In genomic region chr12:132828706-132829534, GRCh38 we compare ENCODE assay signal across 1 cellular context.
TF ChIP-seq lines count a peak whose summit lies in the region.

Gene GOLGA3 (minus strand): TSS chr12:132828869. CDS start chr12:132822128, 6,741 bp downstream.

TF ChIP-seq in HepG2, 621 proteins besides CTCF, POLR2A, EP300 and RAD21 (continued from another document and continues in another):
- TF ChIP-seq HMGXB4 (CRISPR knock-in tag; IDR thresholded peaks at IDR 0.05; ENCODE audit: borderline replicate concordance in 1 of 2, low read depth in 1 of 2) (peak in 1 of 2 experiments; percentile 73; a peak in 3 of 4 replicates), HOXA5 (CRISPR knock-in tag; IDR thresholded peaks at IDR 0.05) (peak; percentile 88), CEBPZ (IDR thresholded peaks at IDR 0.05; ENCODE audit: low read length) (no peak), HNRNPL (IDR thresholded peaks at IDR 0.05; ENCODE audit: low read depth, low read length) (no peak), MYC (CRISPR knock-in tag; IDR thresholded peaks at IDR 0.05; ENCODE audit: borderline replicate concordance) (peak; percentile 85), ZFP82 (CRISPR knock-in tag; IDR thresholded peaks at IDR 0.05; ENCODE audit: borderline replicate concordance) (no peak), KDM5B (CRISPR knock-in tag; IDR thresholded peaks at IDR 0.05; ENCODE audit: borderline replicate concordance) (peak; percentile 82; the same call in 1 of the 2 replicates), ZNF232 (CRISPR knock-in tag; IDR thresholded peaks at IDR 0.05; ENCODE audit: borderline replicate concordance) (peak; percentile 67; the same call in 1 of the 2 replicates), EEA1 (CRISPR knock-in tag; IDR thresholded peaks at IDR 0.05; ENCODE audit: borderline replicate concordance) (no peak), ZNF616 (CRISPR knock-in tag; IDR thresholded peaks at IDR 0.05; ENCODE audit: low read depth) (no peak), MAFG (CRISPR knock-in tag; IDR thresholded peaks at IDR 0.05) (no peak), AFF4 (CRISPR knock-in tag; IDR thresholded peaks at IDR 0.05) (no peak), DMTF1 (CRISPR knock-in tag; IDR thresholded peaks at IDR 0.05) (no peak), ZNF546 (CRISPR knock-in tag; conservative IDR thresholded peaks at IDR 0.05) (0 out of 2 replicates have a peak, but pooled peaks have one; percentile 59), ZNF124 (CRISPR knock-in tag; IDR thresholded peaks at IDR 0.05) (0 out of 2 replicates have a peak, but pooled peaks have one; percentile 43), KMT2A (CRISPR knock-in tag; IDR thresholded peaks at IDR 0.05) (peak; percentile 65; the same call in 1 of the 2 replicates), STAT6 (CRISPR knock-in tag; IDR thresholded peaks at IDR 0.05; ENCODE audit: borderline replicate concordance) (peak; percentile 81; the same call in 1 of the 2 replicates), ZSCAN22 (CRISPR knock-in tag; IDR thresholded peaks at IDR 0.05) (no peak), ZNF207 (IDR thresholded peaks at IDR 0.05; ENCODE audit: borderline replicate concordance) (no peak), ZNF615 (CRISPR knock-in tag; IDR thresholded peaks at IDR 0.05; ENCODE audit: borderline replicate concordance) (no peak), ATAD3A (CRISPR knock-in tag; IDR thresholded peaks at IDR 0.05) (no peak), ETV6 (CRISPR knock-in tag; conservative IDR thresholded peaks at IDR 0.05) (0 out of 2 replicates have a peak, but pooled peaks have one; percentile 19), FOXP1 (IDR thresholded peaks at IDR 0.05) (no peak), FOXP1 (CRISPR knock-in tag; IDR thresholded peaks at IDR 0.05) (no peak), IRX3 (CRISPR knock-in tag; IDR thresholded peaks at IDR 0.05; ENCODE audit: borderline replicate concordance, low read depth) (no peak; the same call in 1 of the 2 replicates), JDP2 (CRISPR knock-in tag; IDR thresholded peaks at IDR 0.05; ENCODE audit: borderline replicate concordance) (no peak), ZKSCAN8 (CRISPR knock-in tag; IDR thresholded peaks at IDR 0.05; ENCODE audit: borderline replicate concordance) (0 out of 2 replicates have a peak, but pooled peaks have one; percentile 50), ZNF678 (CRISPR knock-in tag; IDR thresholded peaks at IDR 0.05) (no peak), IRF2 (CRISPR knock-in tag; IDR thresholded peaks at IDR 0.05) (peak; percentile 73), ZNF878 (CRISPR knock-in tag; IDR thresholded peaks at IDR 0.05) (0 out of 2 replicates have a peak, but pooled peaks have one; percentile 49), ZNF510 (CRISPR knock-in tag; IDR thresholded peaks at IDR 0.05; ENCODE audit: low read depth) (peak; percentile 73; the same call in 1 of the 2 replicates), NFYC (CRISPR knock-in tag; IDR thresholded peaks at IDR 0.05) (no peak), ZNF713 (CRISPR knock-in tag; IDR thresholded peaks at IDR 0.05) (no peak), GATAD2A (CRISPR knock-in tag; IDR thresholded peaks at IDR 0.05) (peak; percentile 18; the same call in 1 of the 2 replicates), TOE1 (CRISPR knock-in tag; IDR thresholded peaks at IDR 0.05) (no peak), ATF3 (CRISPR knock-in tag; IDR thresholded peaks at IDR 0.05) (peak; percentile 54; the same call in 1 of the 2 replicates), MEF2D (CRISPR knock-in tag; IDR thresholded peaks at IDR 0.05) (no peak; the same call in 1 of the 2 replicates), SNAPC5 (CRISPR knock-in tag; IDR thresholded peaks at IDR 0.05; ENCODE audit: borderline replicate concordance) (no peak), HIC2 (CRISPR knock-in tag; IDR thresholded peaks at IDR 0.05; ENCODE audit: low read depth) (no peak), ZNF710 (CRISPR knock-in tag; IDR thresholded peaks at IDR 0.05; ENCODE audit: borderline replicate concordance) (no peak; the same call in 1 of the 2 replicates), ZNF850 (CRISPR knock-in tag; conservative IDR thresholded peaks at IDR 0.05) (no peak), ISX (CRISPR knock-in tag; conservative IDR thresholded peaks at IDR 0.05) (no peak; the same call in 1 of the 2 replicates), NKX3-1 (CRISPR knock-in tag; IDR thresholded peaks at IDR 0.05) (peak; percentile 44; the same call in 1 of the 2 replicates), ZSCAN9 (CRISPR knock-in tag; IDR thresholded peaks at IDR 0.05; ENCODE audit: borderline replicate concordance) (0 out of 2 replicates have a peak, but pooled peaks have one; percentile 36)
